Comparison of ENCODE assay signal across 1 cellular context in genomic region chr6:4114123-4114522, GRCh38.
TF ChIP-seq lines count a peak whose summit lies in the region.

No MANE protein-coding gene starts in this region.

TF ChIP-seq in HepG2, 621 proteins besides CTCF, POLR2A, EP300 and RAD21:
- TF ChIP-seq DNMT3B (CRISPR knock-in tag; conservative IDR thresholded peaks at IDR 0.05) (no peak), POLR2G (IDR thresholded peaks at IDR 0.05; ENCODE audit: low read depth, low read length) (peak; percentile 51), FOSL1 (CRISPR knock-in tag; IDR thresholded peaks at IDR 0.05; ENCODE audit: borderline replicate concordance) (no peak), NR2F2 (IDR thresholded peaks at IDR 0.05; ENCODE audit: borderline replicate concordance, low read depth) (no peak)
